In genomic region chrX:47198026-47198686, GRCh38 we compare ENCODE assay signal across 1 cellular context.
TF ChIP-seq lines count a peak whose summit lies in the region.

No MANE protein-coding gene starts in this region.

TF ChIP-seq in GM12878, 131 proteins besides CTCF, POLR2A, EP300 and RAD21:
- TF ChIP-seq HDAC2 (IDR thresholded peaks at IDR 0.05) (no peak), POLR2AphosphoS2 (IDR thresholded peaks at IDR 0.05; ENCODE audit: low read depth, low read length) (no peak), NR2C2 (IDR thresholded peaks at IDR 0.05; ENCODE audit: borderline replicate concordance, control insufficient read depth, insufficient read length, low read depth) (no peak), ZBTB4 (CRISPR knock-in tag; IDR thresholded peaks at IDR 0.05) (no peak), RELA (IDR thresholded peaks at IDR 0.05; ENCODE audit: borderline replicate concordance, partially characterized antibody) (no peak), FOS (IDR thresholded peaks at IDR 0.05; ENCODE audit: borderline replicate concordance, extremely low read depth, insufficient read length) (no peak)
